8 cellular contexts compared by ENCODE assay signal in genomic region chr1:167721617-167722151, GRCh38. TPM values are rescaled to one million over a fixed set of nuclear protein-coding genes. Genes with fewer than 3 reads are reported as not detected.
A peak's percentile ranks its signal among the peaks of the same experiment; 100 is the strongest.
DNase-seq lines count a peak whose midpoint lies in the region; ATAC-seq, FAIRE-seq and TF ChIP-seq lines count a peak whose summit lies in the region.

Gene MPZL1 (plus strand): TSS chr1:167721982. CDS start chr1:167722152, 170 bp downstream.

- H3K9me3 Mint-ChIP-seq in central memory CD8-positive, alpha-beta T cell, result no peaks in the 10 kb centered on the region

- H3K79me2 ChIP-seq in keratinocyte (ENCODE audit: control insufficient read depth, insufficient read depth, low read length), result peaks cover 46% of the 10 kb centered on the region

- peak within 1 kb of the TSS; percentile 85 for H3K9ac ChIP-seq in keratinocyte (ENCODE audit: control insufficient read depth, extremely low read depth, insufficient read depth, low read length)

- H3K27me3 Mint-ChIP-seq in central memory CD8-positive, alpha-beta T cell, result no peaks in the 10 kb centered on the region

- peaks cover 43% of the 10 kb centered on the region for H3K4me1 ChIP-seq in keratinocyte (ENCODE audit: control insufficient read depth, extremely low read depth, insufficient read depth, low read length)

- dilution Hi-C loops in keratinocyte (cut with MboI; ENCODE audit: extremely low pct_ligation_motif_present, low sequenced_read_pairs), result no loop called here

- H3K27ac ChIP-seq in keratinocyte (ENCODE audit: control insufficient read depth, insufficient read depth, low read length), result peak within 1 kb of the TSS; percentile 48

- no peaks in the 10 kb centered on the region for H3K27me3 ChIP-seq in keratinocyte (ENCODE audit: control insufficient read depth, extremely low read depth, insufficient read depth, low read length)

- H3K36me3 Mint-ChIP-seq in central memory CD8-positive, alpha-beta T cell (ENCODE audit: insufficient read depth), result peaks cover 9% of the 10 kb centered on the region

- H3K27ac Mint-ChIP-seq in central memory CD8-positive, alpha-beta T cell (ENCODE audit: low read depth), result peak within 1 kb of the TSS; percentile 88

- peaks cover 4% of the 10 kb centered on the region for H3K9me1 ChIP-seq in keratinocyte (ENCODE audit: control insufficient read depth, extremely low read depth, insufficient read depth, low read length)

- TF ChIP-seq CTCF in AG09309 (IDR thresholded peaks at IDR 0.05; ENCODE audit: control insufficient read depth, insufficient read depth, low read depth, low read length, missing control alignments), result no peak
- no peak for TF ChIP-seq CTCF in keratinocyte (optimal IDR thresholded peaks at IDR 0.05 in 1 of 3, IDR thresholded peaks at IDR 0.05 in 1 of 3, conservative IDR thresholded peaks at IDR 0.05 in 1 of 3; ENCODE audit: extremely low read depth in 1 of 3, insufficient read depth in 2 of 3, low read length in 3 of 3)

- peak within 1 kb of the TSS; percentile 90 for H3K4me3 Mint-ChIP-seq in central memory CD8-positive, alpha-beta T cell

- peaks cover 30% of the 10 kb centered on the region for H3K4me1 Mint-ChIP-seq in central memory CD8-positive, alpha-beta T cell

- peak within 1 kb of the TSS; percentile 99 for H3K4me2 ChIP-seq in keratinocyte (ENCODE audit: control insufficient read depth, extremely low read depth, insufficient read depth, low read depth, low read length)

- peak within 1 kb of the TSS; percentile 78 for H3K4me3 ChIP-seq in AG09309 (ENCODE audit: control insufficient read depth, low read depth, low read length)
- peak within 1 kb of the TSS; percentile 78 to 85 (median 83) for H3K4me3 ChIP-seq in keratinocyte (ENCODE audit: control insufficient read depth in 2 of 3, extremely low read depth in 1 of 3, insufficient read depth in 2 of 3, low read depth in 1 of 3, low read length in 3 of 3)

- DNase-seq in AG09309 (ENCODE audit: low read depth) (peak; percentile 81), NCI-H226 (peak; percentile 87), keratinocyte (ENCODE audit: low read depth, low spot score) (no peak)
- peak; percentile 81 to 88 for DNase-seq in central memory CD8-positive, alpha-beta T cell (ENCODE audit: low spot score in 2 of 2)
- DNase-seq in stimulated activated CD4-positive, alpha-beta T cell treated with anti-CD3 and anti-CD28 coated beads, Interleukin-12 subunit alpha, Interleukin-12 subunit beta, amount 100 ng/mL, for 48 hours (ENCODE audit: low read depth in 2 of 3, low spot score in 1 of 3), result peak; percentile 85 to 97 (median 91)

- H2AFZ ChIP-seq in keratinocyte (ENCODE audit: control insufficient read depth, low read length), result peak within 1 kb of the TSS; percentile 94

- peaks cover 12% of the 10 kb centered on the region for H4K20me1 ChIP-seq in keratinocyte (ENCODE audit: control insufficient read depth, extremely low read depth, insufficient read depth, low read length)

- FAIRE-seq in keratinocyte (lab: Jason Lieb, UNC), result no peak

- H3K9me3 ChIP-seq in keratinocyte (ENCODE audit: control insufficient read depth, low read depth, low read length), result no peaks in the 10 kb centered on the region

- peak; percentile 93 for ATAC-seq in GM18909 (IDR thresholded peaks at IDR 0.05; ENCODE audit: poor library complexity, unreplicated experiment)
- ATAC-seq in HG03159 (IDR thresholded peaks at IDR 0.05; ENCODE audit: unreplicated experiment), result peak; percentile 95
- peak; percentile 99 for ATAC-seq in activated CD4-positive, CD25-positive, alpha-beta regulatory T cell treated with anti-CD3 and anti-CD28 coated beads, Interleukin-2, amount 50 U/mL, for 24 hours
- ATAC-seq in central memory CD8-positive, alpha-beta T cell (replicated peaks; ENCODE audit: extremely low read depth, poor library complexity, severe bottlenecking), result peak; percentile 95

- peaks cover 0 to 6% of the 10 kb centered on the region in 2 experiments for H3K36me3 ChIP-seq in keratinocyte (ENCODE audit: control insufficient read depth in 2 of 2, extremely low read depth in 1 of 2, insufficient read depth in 2 of 2, low read length in 2 of 2)

RNA-seq across cellular contexts. Expression of gene MPZL1, which starts in this region (rescaled TPM):
- polyA plus RNA-seq in keratinocyte, result 107 to 195 TPM (median 120 TPM) in 3 replicates
- 38.3 TPM for polyA plus RNA-seq in keratinocyte (2011; ENCODE audit: low read depth)
- polyA plus RNA-seq in keratinocyte (2011; cell fraction: cytosol; rRNA removed), result 54.9 and 118 TPM in 2 replicates
- polyA plus RNA-seq in keratinocyte (2011; cell fraction: nucleus; rRNA removed), result 181 and 205 TPM in 2 replicates
- 58.0 and 113 TPM in 2 replicates for polyA plus RNA-seq in keratinocyte (2012; ENCODE audit: low replicate concordance)
- polyA minus RNA-seq in keratinocyte, result 63.2 to 126 TPM (median 72.7 TPM) in 3 replicates
- 83.1 TPM for polyA minus RNA-seq in keratinocyte (2011; cell fraction: cytosol; rRNA and poly(A)+ RNA removed)
- polyA minus RNA-seq in keratinocyte (2011; cell fraction: nucleus; rRNA and poly(A)+ RNA removed), result 84.3 and 219 TPM in 2 replicates
